In the genomic region with DNA sequence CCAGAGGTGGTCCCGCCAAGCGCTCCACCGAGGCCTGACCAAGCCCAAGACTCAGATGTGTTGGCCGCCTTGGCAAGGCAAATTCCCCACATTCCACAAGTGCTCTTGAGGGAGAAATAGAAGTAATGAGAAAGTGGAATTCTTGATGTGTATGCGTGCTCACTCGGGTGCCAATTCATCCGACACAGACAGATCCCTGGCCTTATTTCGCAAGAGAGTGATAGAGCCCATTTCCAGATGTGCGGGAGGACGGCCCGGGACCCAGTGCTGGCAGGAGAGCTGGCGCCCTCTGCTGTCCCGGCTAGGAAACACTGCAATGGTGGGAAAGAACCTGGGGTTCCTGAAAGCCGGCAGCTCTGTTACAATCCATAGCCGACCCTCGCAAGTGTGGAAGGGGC, we compare ENCODE assay signal across 9 cellular contexts.
DNase-seq lines count a peak whose midpoint lies in the region; ATAC-seq, FAIRE-seq and TF ChIP-seq lines count a peak whose summit lies in the region.
"Had no signal": no experiment of that assay in that cellular context is flagged by ENCODE, and none has a peak within 500 bp of the region (broad histone marks: within the 10 kb centered on the region; RNA-seq: fewer than 3 reads in every experiment).

No MANE protein-coding gene starts in this region.

- H3K9me3 ChIP-seq in SJCRH30 (replicated peaks), result no peaks in the 10 kb centered on the region
- no peaks in the 10 kb centered on the region for H3K9me3 ChIP-seq in pancreas
- H3K9me3 ChIP-seq in thyroid gland, result no peaks in the 10 kb centered on the region

- TF ChIP-seq CTCF in pancreas (IDR thresholded peaks at IDR 0.05), result peak; percentile 68 to 90 (median 82)
- TF ChIP-seq CTCF in thyroid gland (IDR thresholded peaks at IDR 0.05), result peak; percentile 72 to 93 (median 85)

- H3K4me3 ChIP-seq in SJCRH30 (peak overlapping the region; percentile 33), pancreas (no peak overlapping the region), thyroid gland (replicated peaks in 1 of 3) (no peak overlapping the region)

- peak; percentile 60; the same call in 1 of the 2 replicates for TF ChIP-seq EP300 in Ishikawa (IDR thresholded peaks at IDR 0.05; ENCODE audit: borderline replicate concordance)

- 26 to 27% methylated on average over 16 of the region's 16 CpGs for WGBS in pancreas, 2 donors
- 11 to 16% methylated on average over 13 to 16 of the region's 16 CpGs for WGBS in thyroid gland, 2 donors

- peaks cover under 1% of the 10 kb centered on the region; the same call in 1 of the 2 replicates for H3K4me1 ChIP-seq in SJCRH30
- peaks cover 15 to 27% (median 21%) of the 10 kb centered on the region in 3 donors for H3K4me1 ChIP-seq in pancreas
- peaks cover 32 to 37% of the 10 kb centered on the region in 2 donors for H3K4me1 ChIP-seq in thyroid gland

- H3K27me3 ChIP-seq in SJCRH30 (no peaks in the 10 kb centered on the region), pancreas (no peaks in the 10 kb centered on the region), thyroid gland (no peaks in the 10 kb centered on the region)

- H3K36me3 ChIP-seq in SJCRH30 (no peaks in the 10 kb centered on the region), pancreas (no peaks in the 10 kb centered on the region), thyroid gland (no peaks in the 10 kb centered on the region)

- ATAC-seq in pancreas (peak; percentile 80 to 93 (median 86)), HG03175 (IDR thresholded peaks at IDR 0.05; ENCODE audit: unreplicated experiment) (no peak)

- TF ChIP-seq RAD21 in Ishikawa (IDR thresholded peaks at IDR 0.05; ENCODE audit: low read depth), result peak; percentile 93

- no peak for TF ChIP-seq POLR2A in thyroid gland (IDR thresholded peaks at IDR 0.05)

- H3K27ac ChIP-seq in SJCRH30 (no peak overlapping the region), pancreas (peak overlapping the region; percentile 47 to 74 (median 56)), thyroid gland (peak overlapping the region; percentile 53 to 78 (median 63))

- DNase-seq in EL (peak; percentile 98), SJCRH30 (peak; percentile 77 to 86), glomerular visceral epithelial cell (ENCODE audit: extremely low spot score) (peak; percentile 83), pancreas (peak; percentile 58 to 91 (median 78)), thyroid gland (peak; percentile 83 to 85)
- peak; percentile 55 for DNase-seq in activated gamma-delta T cell treated with anti-CD3 and anti-CD28 coated beads, Interleukin-2, amount 50 U/mL, for 16 hours (ENCODE audit: low read depth)

- intact Hi-C loops in pancreas (cut with DNase I), result loop anchor here in 1 of 3 donors (10.0 kb wide), 2 partner anchors 72 to 382 kb away; partner anchors contain the start of genes HMG20A and PEAK1
- intact Hi-C loops in thyroid gland (cut with DNase I), result loop anchor here (5.0 to 10.0 kb wide), 2 partner anchors 72 to 379 kb away; partner anchors contain the start of genes HMG20A and PEAK1

- no peak for FAIRE-seq in pancreas (lab: Jason Lieb, UNC)
- FAIRE-seq: islet of Langerhans had no signal

TF ChIP-seq in Ishikawa, 13 proteins besides CTCF, POLR2A, EP300 and RAD21:
- TF ChIP-seq TEAD4 (IDR thresholded peaks at IDR 0.05) (peak; percentile 92), NFIC (IDR thresholded peaks at IDR 0.05) (peak; percentile 33; the same call in 1 of the 2 replicates), TAF1 (IDR thresholded peaks at IDR 0.05; ENCODE audit: low read depth) (no peak), EGR1 (IDR thresholded peaks at IDR 0.05) (no peak), CEBPB (IDR thresholded peaks at IDR 0.05) (peak; percentile 99), USF1 (IDR thresholded peaks at IDR 0.05) (no peak), REST (IDR thresholded peaks at IDR 0.05; ENCODE audit: low read depth) (no peak), CREB1 (IDR thresholded peaks at IDR 0.05; ENCODE audit: low read depth) (no peak), ZBTB7A (IDR thresholded peaks at IDR 0.05; ENCODE audit: low read depth) (no peak), FOXM1 (IDR thresholded peaks at IDR 0.05; ENCODE audit: borderline replicate concordance, low read depth) (0 out of 2 replicates have a peak, but pooled peaks have one; percentile 3), YY1 (IDR thresholded peaks at IDR 0.05; ENCODE audit: low read depth) (peak; percentile 68), TCF12 (IDR thresholded peaks at IDR 0.05; ENCODE audit: low read depth) (peak; percentile 43)
- TF ChIP-seq, protein P1, sequence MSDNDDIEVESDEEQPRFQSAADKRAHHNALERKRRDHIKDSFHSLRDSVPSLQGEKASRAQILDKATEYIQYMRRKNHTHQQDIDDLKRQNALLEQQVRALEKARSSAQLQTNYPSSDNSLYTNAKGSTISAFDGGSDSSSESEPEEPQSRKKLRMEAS (IDR thresholded peaks at IDR 0.05), result peak; percentile 39; the same call in 1 of the 2 replicates
